Comparison of ENCODE assay signal across 17 cellular contexts in genomic region chr12:80681786-80682185, GRCh38. TPM values are rescaled to one million over a fixed set of nuclear protein-coding genes. Genes with fewer than 3 reads are reported as not detected.
DNase-seq lines count a peak whose midpoint lies in the region; ATAC-seq and TF ChIP-seq lines count a peak whose summit lies in the region.
"Had no signal": no experiment of that assay in that cellular context is flagged by ENCODE, and none has a peak within 500 bp of the region (broad histone marks: within the 10 kb centered on the region; RNA-seq: fewer than 3 reads in every experiment).

No MANE protein-coding gene starts in this region.

- TF ChIP-seq CTCF in gastrocnemius medialis (IDR thresholded peaks at IDR 0.05 in 4 of 5, conservative IDR thresholded peaks at IDR 0.05 in 1 of 5) (no peak), stomach (IDR thresholded peaks at IDR 0.05) (no peak)

- TF ChIP-seq POLR2A in gastrocnemius medialis (IDR thresholded peaks at IDR 0.05) (no peak), stomach (IDR thresholded peaks at IDR 0.05) (no peak)

- intact Hi-C loops in gastrocnemius medialis (cut with DNase I; ENCODE audit: low total_unique reads): no loop called here
- intact Hi-C loops in activated CD4-positive, alpha-beta T cell treated with anti-CD3 and anti-CD28 coated beads for 36 hours (cut with DNase I, micrococcal nuclease): no loop called here
- intact Hi-C loops in stomach (cut with DNase I; ENCODE audit: low total_unique reads): no loop called here

- no peak for TF ChIP-seq EP300 in stomach (IDR thresholded peaks at IDR 0.05)

- H3K4me1 ChIP-seq in ACC112 (ENCODE audit: control insufficient read depth, insufficient read depth, low read length, unreplicated experiment): no peaks in the 10 kb centered on the region
- H3K4me1 ChIP-seq in gastrocnemius medialis: peaks cover 41 to 52% of the 10 kb centered on the region in 2 donors
- H3K4me1 ChIP-seq in stomach: peaks cover 0 to 5% (median 0%) of the 10 kb centered on the region in 4 donors
- H3K4me1 ChIP-seq: BLaER1 treated with 17β-estradiol and CSF1 and Interleukin-3, amounts not matched to agents 10 nM and 100 nM had no signal

- no peaks in the 10 kb centered on the region for H3K36me3 ChIP-seq in ACC112 (ENCODE audit: insufficient read depth, low read length)
- no peaks in the 10 kb centered on the region for H3K36me3 ChIP-seq in MG63
- H3K36me3 ChIP-seq in gastrocnemius medialis: no peaks in the 10 kb centered on the region
- H3K36me3 ChIP-seq in stomach: no peaks in the 10 kb centered on the region
- H3K36me3 ChIP-seq: BLaER1 treated with 17β-estradiol and CSF1 and Interleukin-3, amounts not matched to agents 10 nM and 100 nM had no signal

- H2AFZ ChIP-seq in ACC112 (ENCODE audit: low read length, unreplicated experiment): peak overlapping the region; percentile 57

- POLR2A ChIA-PET in activated CD4-positive, alpha-beta T cell treated with anti-CD3 and anti-CD28 coated beads for 36 hours (lab: Charles Lee): no interaction called here

- ATAC-seq in gastrocnemius medialis (no peak), GM21576 (IDR thresholded peaks at IDR 0.05; ENCODE audit: unreplicated experiment) (no peak)
- no peak for ATAC-seq in activated CD4-positive, alpha-beta T cell treated with anti-CD3 and anti-CD28 coated beads for 36 hours

- H3K27me3 Mint-ChIP-seq in activated CD4-positive, alpha-beta T cell treated with anti-CD3 and anti-CD28 coated beads for 36 hours: no peaks in the 10 kb centered on the region
- H3K27me3 Mint-ChIP-seq: CD4-positive, CD25-positive, alpha-beta regulatory T cell had no signal

- no peak overlapping the region for H3K27ac Mint-ChIP-seq in activated CD4-positive, alpha-beta T cell treated with anti-CD3 and anti-CD28 coated beads for 36 hours
- H3K27ac Mint-ChIP-seq: CD4-positive, CD25-positive, alpha-beta regulatory T cell had no signal

- DNase-seq in MG63 (no peak), myocyte (ENCODE audit: low read depth) (peak; percentile 59), gastrocnemius medialis (no peak), stomach (no peak), globus pallidus (ENCODE audit: low spot score) (no peak)
- DNase-seq in activated CD4-positive, alpha-beta T cell treated with anti-CD3 and anti-CD28 coated beads for 36 hours: no peak
- DNase-seq: 8988T; ACHN; CD4-positive, CD25-positive, alpha-beta regulatory T cell; DMS79; GOT3; H9 had no signal

- H3K4me1 Mint-ChIP-seq in activated CD4-positive, alpha-beta T cell treated with anti-CD3 and anti-CD28 coated beads for 36 hours: no peaks in the 10 kb centered on the region
- H3K4me1 Mint-ChIP-seq: CD4-positive, CD25-positive, alpha-beta regulatory T cell had no signal

- CTCF ChIA-PET in activated CD4-positive, alpha-beta T cell treated with anti-CD3 and anti-CD28 coated beads for 36 hours (lab: Charles Lee): no interaction called here

- peak overlapping the region; percentile 67; the same call in 1 of the 2 replicates for H3K4me3 ChIP-seq in ACC112 (ENCODE audit: low read depth, low read length)
- H3K4me3 ChIP-seq in MG63: peak overlapping the region; percentile 19
- H3K4me3 ChIP-seq in gastrocnemius medialis: peak overlapping the region; percentile 17 to 53 (median 40)
- no peak overlapping the region for H3K4me3 ChIP-seq in stomach
- H3K4me3 ChIP-seq: BLaER1 treated with 17β-estradiol and CSF1 and Interleukin-3, amounts not matched to agents 10 nM and 100 nM; GM12878 had no signal

- in situ Hi-C loops in gastrocnemius medialis (cut with MboI; ENCODE audit: low sequenced_read_pairs in 4 of 4): no loop called here

- 70 to 85% (median 80%) methylated on average over 3 of the region's 3 CpGs for WGBS in stomach, 5 donors

- no peaks in the 10 kb centered on the region for H3K79me2 ChIP-seq in ACC112 (ENCODE audit: control insufficient read depth, insufficient read depth, low read length, unreplicated experiment)

- H3K9me3 ChIP-seq in MG63 (no peaks in the 10 kb centered on the region), gastrocnemius medialis (no peaks in the 10 kb centered on the region), stomach (no peaks in the 10 kb centered on the region)
- H3K9me3 ChIP-seq: BLaER1 treated with 17β-estradiol and CSF1 and Interleukin-3, amounts not matched to agents 10 nM and 100 nM had no signal

- H3K4me3 Mint-ChIP-seq in activated CD4-positive, alpha-beta T cell treated with anti-CD3 and anti-CD28 coated beads for 36 hours: no peak overlapping the region
- H3K4me3 Mint-ChIP-seq: CD4-positive, CD25-positive, alpha-beta regulatory T cell; H9 had no signal

- H3K27ac ChIP-seq in ACC112 (ENCODE audit: low read depth, low read length) (no peak overlapping the region), gastrocnemius medialis (peak overlapping the region; percentile 52 to 84 (median 82)), stomach (no peak overlapping the region)
- H3K27ac ChIP-seq: BLaER1 treated with 17β-estradiol and CSF1 and Interleukin-3, amounts not matched to agents 10 nM and 100 nM had no signal

- no peaks in the 10 kb centered on the region for H3K27me3 ChIP-seq in ACC112 (ENCODE audit: insufficient read depth, low read length)
- H3K27me3 ChIP-seq in MG63: no peaks in the 10 kb centered on the region
- H3K27me3 ChIP-seq in gastrocnemius medialis: no peaks in the 10 kb centered on the region
- H3K27me3 ChIP-seq in stomach: no peaks in the 10 kb centered on the region
- H3K27me3 ChIP-seq: BLaER1 treated with 17β-estradiol and CSF1 and Interleukin-3, amounts not matched to agents 10 nM and 100 nM had no signal

- no peaks in the 10 kb centered on the region for H3K36me3 Mint-ChIP-seq in activated CD4-positive, alpha-beta T cell treated with anti-CD3 and anti-CD28 coated beads for 36 hours (ENCODE audit: low read depth)
- H3K36me3 Mint-ChIP-seq: CD4-positive, CD25-positive, alpha-beta regulatory T cell had no signal

- no peaks in the 10 kb centered on the region for H3K9me3 Mint-ChIP-seq in activated CD4-positive, alpha-beta T cell treated with anti-CD3 and anti-CD28 coated beads for 36 hours (ENCODE audit: low read depth)

RNA-seq across cellular contexts. Expression of gene MYF6, which starts 25.6 kb away (rescaled TPM):
- total RNA-seq in MG63 (2014; rRNA removed; shearing (Covaris generic); ENCODE audit: low replicate concordance): 0.07 TPM in 1 of 2 replicates, not detected in the other
- total RNA-seq in myocyte: 28.1 and 119 TPM in 2 replicates
- 6.1 TPM for polyA plus RNA-seq in myocyte (2012)
- total RNA-seq in gastrocnemius medialis: 1,000 to 10,000 TPM in 2 of 4 donors, 100 to 1,000 TPM in 2; 335 to 1,770 (median 962) TPM
- total RNA-seq in activated CD4-positive, alpha-beta T cell treated with anti-CD3 and anti-CD28 coated beads for 36 hours: not detected
- not detected for total RNA-seq in stomach
- polyA plus RNA-seq in stomach: 1 to 10 TPM in 1 of 3 donors, not detected in 2; 2.1 TPM
- total RNA-seq: CD4-positive, CD25-positive, alpha-beta regulatory T cell; G401; GM12878; H9 had no signal
- polyA plus RNA-seq: CD4-positive, CD25-positive, alpha-beta regulatory T cell; GM12878 had no signal

RNA-seq across cellular contexts. Expression of gene MYF5, which starts 34.9 kb away (rescaled TPM):
- total RNA-seq in MG63 (2014; rRNA removed; shearing (Covaris generic); ENCODE audit: low replicate concordance): not detected in 2 replicates
- total RNA-seq in myocyte (87.5 and 101 TPM in 2 replicates), gastrocnemius medialis (1 to 10 TPM; 1.7 to 9.3 (median 5.6) TPM), stomach (not detected)
- 10.6 TPM for polyA plus RNA-seq in myocyte (2012)
- total RNA-seq in activated CD4-positive, alpha-beta T cell treated with anti-CD3 and anti-CD28 coated beads for 36 hours: not detected
- polyA plus RNA-seq in stomach: not detected
- total RNA-seq: CD4-positive, CD25-positive, alpha-beta regulatory T cell; G401; GM12878; H9 had no signal
- polyA plus RNA-seq: CD4-positive, CD25-positive, alpha-beta regulatory T cell; GM12878 had no signal

Comparison
In these comparisons a context has a peak if more than half of its experiments do, and no peak if none do; other contexts are left out.
1. H3K27ac ChIP-seq: peak in gastrocnemius medialis (4 of 4); none in ACC112 (single experiment) and stomach (0 of 5).
2. H3K4me3 ChIP-seq: peak in ACC112 (single experiment), MG63 (single experiment) and gastrocnemius medialis (4 of 4); none in stomach (0 of 4).
3. RNA of gene MYF6, which starts 25.6 kb away (total RNA-seq): 335 to 1,770 TPM in gastrocnemius medialis and 28.1 to 119 TPM in myocyte; 0.07 TPM in MG63, not detected in activated CD4-positive, alpha-beta T cell treated with anti-CD3 and anti-CD28 coated beads for 36 hours and not detected in stomach; every median in the first group is over 10 times any median in the second.